1 cellular context compared by ENCODE assay signal in the genomic region with DNA sequence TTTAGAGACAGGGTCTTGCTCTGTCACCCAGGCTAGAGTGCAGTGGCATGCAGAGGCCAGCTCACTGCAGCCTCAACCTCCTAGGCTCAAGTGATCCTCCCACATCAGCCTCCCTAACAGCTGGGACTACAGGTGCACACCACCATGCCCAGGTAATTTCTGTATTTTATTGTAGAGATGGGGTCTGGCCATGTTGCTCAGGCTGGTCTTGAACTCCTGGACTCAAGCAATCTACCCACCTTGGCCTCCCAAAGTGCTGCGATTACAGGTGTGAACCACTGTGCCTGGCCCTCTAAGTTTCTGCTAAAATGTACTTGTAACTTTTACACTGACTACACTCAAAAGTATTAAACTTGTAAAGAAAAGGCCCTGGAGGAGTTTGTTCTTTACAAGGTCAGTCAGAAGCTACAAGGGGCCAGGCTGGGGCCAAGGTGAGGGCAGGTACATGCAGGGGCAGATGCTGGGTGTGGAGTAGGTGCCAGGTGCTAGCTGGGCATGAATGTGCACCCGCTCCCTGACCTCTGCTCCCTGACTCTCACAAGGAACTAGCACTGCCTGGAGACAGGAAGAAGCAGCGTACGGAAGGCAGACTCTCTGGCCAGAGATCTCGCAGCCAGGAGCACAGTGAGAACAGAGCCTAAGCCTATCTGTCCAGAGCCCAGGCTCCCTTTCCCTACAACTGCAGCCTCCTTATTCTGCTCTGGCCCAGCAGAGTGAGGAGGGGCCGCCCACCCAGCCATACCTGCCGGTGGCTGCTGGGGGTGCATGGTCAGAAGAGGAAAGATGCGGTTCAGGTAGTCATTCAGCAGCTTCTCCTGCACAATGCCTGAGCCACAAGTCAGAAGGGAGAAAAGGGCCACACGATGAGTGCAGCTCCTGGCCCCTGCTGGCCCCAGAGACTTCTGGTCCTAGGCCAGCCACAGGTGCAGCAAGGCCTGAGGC.
TF ChIP-seq lines count a peak whose summit lies in the region.

No MANE protein-coding gene starts in this region.

TF ChIP-seq in HepG2, 621 proteins besides CTCF, POLR2A, EP300 and RAD21:
- TF ChIP-seq, protein P1, sequence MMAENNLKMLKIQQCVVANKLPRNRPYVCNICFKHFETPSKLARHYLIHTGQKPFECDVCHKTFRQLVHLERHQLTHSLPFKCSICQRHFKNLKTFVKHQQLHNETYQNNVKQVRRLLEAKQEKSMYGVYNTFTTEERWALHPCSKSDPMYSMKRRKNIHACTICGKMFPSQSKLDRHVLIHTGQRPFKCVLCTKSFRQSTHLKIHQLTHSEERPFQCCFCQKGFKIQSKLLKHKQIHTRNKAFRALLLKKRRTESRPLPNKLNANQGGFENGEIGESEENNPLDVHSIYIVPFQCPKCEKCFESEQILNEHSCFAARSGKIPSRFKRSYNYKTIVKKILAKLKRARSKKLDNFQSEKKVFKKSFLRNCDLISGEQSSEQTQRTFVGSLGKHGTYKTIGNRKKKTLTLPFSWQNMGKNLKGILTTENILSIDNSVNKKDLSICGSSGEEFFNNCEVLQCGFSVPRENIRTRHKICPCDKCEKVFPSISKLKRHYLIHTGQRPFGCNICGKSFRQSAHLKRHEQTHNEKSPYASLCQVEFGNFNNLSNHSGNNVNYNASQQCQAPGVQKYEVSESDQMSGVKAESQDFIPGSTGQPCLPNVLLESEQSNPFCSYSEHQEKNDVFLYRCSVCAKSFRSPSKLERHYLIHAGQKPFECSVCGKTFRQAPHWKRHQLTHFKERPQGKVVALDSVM (CRISPR knock-in tag; IDR thresholded peaks at IDR 0.05): peak; percentile 64
- TF ChIP-seq, protein P2, sequence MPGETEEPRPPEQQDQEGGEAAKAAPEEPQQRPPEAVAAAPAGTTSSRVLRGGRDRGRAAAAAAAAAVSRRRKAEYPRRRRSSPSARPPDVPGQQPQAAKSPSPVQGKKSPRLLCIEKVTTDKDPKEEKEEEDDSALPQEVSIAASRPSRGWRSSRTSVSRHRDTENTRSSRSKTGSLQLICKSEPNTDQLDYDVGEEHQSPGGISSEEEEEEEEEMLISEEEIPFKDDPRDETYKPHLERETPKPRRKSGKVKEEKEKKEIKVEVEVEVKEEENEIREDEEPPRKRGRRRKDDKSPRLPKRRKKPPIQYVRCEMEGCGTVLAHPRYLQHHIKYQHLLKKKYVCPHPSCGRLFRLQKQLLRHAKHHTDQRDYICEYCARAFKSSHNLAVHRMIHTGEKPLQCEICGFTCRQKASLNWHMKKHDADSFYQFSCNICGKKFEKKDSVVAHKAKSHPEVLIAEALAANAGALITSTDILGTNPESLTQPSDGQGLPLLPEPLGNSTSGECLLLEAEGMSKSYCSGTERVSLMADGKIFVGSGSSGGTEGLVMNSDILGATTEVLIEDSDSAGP (CRISPR knock-in tag; IDR thresholded peaks at IDR 0.05; ENCODE audit: borderline replicate concordance): 0 out of 2 replicates have a peak, but pooled peaks have one; percentile 6
- TF ChIP-seq, protein P3, sequence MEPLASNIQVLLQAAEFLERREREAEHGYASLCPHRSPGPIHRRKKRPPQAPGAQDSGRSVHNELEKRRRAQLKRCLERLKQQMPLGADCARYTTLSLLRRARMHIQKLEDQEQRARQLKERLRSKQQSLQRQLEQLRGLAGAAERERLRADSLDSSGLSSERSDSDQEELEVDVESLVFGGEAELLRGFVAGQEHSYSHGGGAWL (CRISPR knock-in tag; IDR thresholded peaks at IDR 0.05): 0 out of 2 replicates have a peak, but pooled peaks have one; percentile 48
- TF ChIP-seq ZNF333 (CRISPR knock-in tag; IDR thresholded peaks at IDR 0.05; ENCODE audit: borderline replicate concordance): peak; percentile 30; the same call in 1 of the 2 replicates
- TF ChIP-seq BRD4 (CRISPR knock-in tag; IDR thresholded peaks at IDR 0.05): 0 out of 2 replicates have a peak, but pooled peaks have one; percentile 46
- TF ChIP-seq, protein P4, sequence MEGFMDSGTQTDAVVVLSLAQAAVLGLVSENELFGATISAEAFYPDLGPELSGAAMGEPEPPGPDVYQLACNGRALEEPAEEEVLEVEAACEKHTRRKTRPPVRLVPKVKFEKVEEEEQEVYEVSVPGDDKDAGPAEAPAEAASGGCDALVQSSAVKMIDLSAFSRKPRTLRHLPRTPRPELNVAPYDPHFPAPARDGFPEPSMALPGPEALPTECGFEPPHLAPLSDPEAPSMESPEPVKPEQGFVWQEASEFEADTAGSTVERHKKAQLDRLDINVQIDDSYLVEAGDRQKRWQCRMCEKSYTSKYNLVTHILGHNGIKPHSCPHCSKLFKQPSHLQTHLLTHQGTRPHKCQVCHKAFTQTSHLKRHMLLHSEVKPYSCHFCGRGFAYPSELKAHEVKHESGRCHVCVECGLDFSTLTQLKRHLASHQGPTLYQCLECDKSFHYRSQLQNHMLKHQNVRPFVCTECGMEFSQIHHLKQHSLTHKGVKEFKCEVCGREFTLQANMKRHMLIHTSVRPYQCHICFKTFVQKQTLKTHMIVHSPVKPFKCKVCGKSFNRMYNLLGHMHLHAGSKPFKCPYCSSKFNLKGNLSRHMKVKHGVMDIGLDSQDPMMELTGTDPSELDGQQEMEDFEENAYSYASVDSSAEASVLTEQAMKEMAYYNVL (CRISPR knock-in tag; IDR thresholded peaks at IDR 0.05; ENCODE audit: borderline replicate concordance): 0 out of 2 replicates have a peak, but pooled peaks have one; percentile 11
- peak; percentile 2; the same call in 1 of the 2 replicates for TF ChIP-seq ZNF768 (CRISPR knock-in tag; IDR thresholded peaks at IDR 0.05)
- TF ChIP-seq AHR (CRISPR knock-in tag; IDR thresholded peaks at IDR 0.05): 0 out of 2 replicates have a peak, but pooled peaks have one; percentile 14
- peak; percentile 45; the same call in 1 of the 2 replicates for TF ChIP-seq RBFOX2 (IDR thresholded peaks at IDR 0.05; ENCODE audit: low read depth, low read length)
- 0 out of 2 replicates have a peak, but pooled peaks have one; percentile 9 for TF ChIP-seq HMG20B (CRISPR knock-in tag; conservative IDR thresholded peaks at IDR 0.05)
- TF ChIP-seq ZNF572 (CRISPR knock-in tag; IDR thresholded peaks at IDR 0.05): peak; percentile 15; the same call in 1 of the 2 replicates
- peak; percentile 8; the same call in 1 of the 2 replicates for TF ChIP-seq RXRA (CRISPR knock-in tag; IDR thresholded peaks at IDR 0.05)
- TF ChIP-seq KDM5B (CRISPR knock-in tag; IDR thresholded peaks at IDR 0.05; ENCODE audit: borderline replicate concordance): peak; percentile 22
TF ChIP-seq in HepG2: peak in this region for 13; not testable (repeated sequence) for 608.
